ENCODE assay signal across 8 cellular contexts in the genomic region with DNA sequence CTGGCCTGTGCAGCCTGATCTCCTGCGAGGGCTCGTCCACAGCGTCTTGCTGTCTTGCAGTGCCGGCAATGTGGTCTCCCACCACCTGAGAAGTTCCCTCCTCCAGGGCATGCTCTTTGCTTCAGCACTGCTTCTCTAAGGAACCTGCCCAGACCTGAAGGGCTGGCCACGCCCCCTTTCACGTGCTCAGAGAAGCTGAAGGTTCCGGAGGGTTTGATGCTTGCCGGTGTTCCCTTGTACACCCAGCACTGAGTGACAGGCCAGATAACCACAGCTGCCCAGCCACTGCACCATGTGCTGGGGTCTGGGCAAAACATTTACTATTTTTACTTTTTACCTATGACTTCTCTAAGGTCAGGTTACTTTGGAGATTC. TPM values are rescaled to one million over a fixed set of nuclear protein-coding genes. Genes with fewer than 3 reads are reported as not detected.
DNase-seq lines count a peak whose midpoint lies in the region; ATAC-seq lines count a peak whose summit lies in the region.

No MANE protein-coding gene starts in this region.

- peaks cover 33% of the 10 kb centered on the region for H3K36me3 ChIP-seq in NT2/D1 (ENCODE audit: insufficient read depth, insufficient read length, low read length)

- ATAC-seq in GM21529 (IDR thresholded peaks at IDR 0.05; ENCODE audit: unreplicated experiment): no peak

- intact Hi-C loops in activated T-helper 2 cell treated with anti-CD3 and anti-CD28 coated beads, Interferon-gamma antibody, Interleukin-2, Interleukin-4, amounts not matched to agents 10 μg/mL and 5 μg/mL and 100 μg/mL, durations not matched to agents 14 hours and 24 hours and 36 hours (cut with micrococcal nuclease): loop anchor here (2.0 to 10.0 kb wide), 2 partner anchors 169 to 335 kb away; partner anchors contain the start of genes IWS1 and SAP130

- no peaks in the 10 kb centered on the region for H3K27me3 Mint-ChIP-seq in activated T-helper 2 cell treated with anti-CD3 and anti-CD28 coated beads, Interferon-gamma antibody, Interleukin-2, Interleukin-4, amounts not matched to agents 10 μg/mL and 5 μg/mL and 100 μg/mL, durations not matched to agents 14 hours and 24 hours and 36 hours (ENCODE audit: low read depth)

- H3K36me3 Mint-ChIP-seq in activated T-helper 2 cell treated with anti-CD3 and anti-CD28 coated beads, Interferon-gamma antibody, Interleukin-2, Interleukin-4, amounts not matched to agents 10 μg/mL and 5 μg/mL and 100 μg/mL, durations not matched to agents 14 hours and 24 hours and 36 hours (ENCODE audit: low read depth): peaks cover 30% of the 10 kb centered on the region

- in situ Hi-C loops in G401 (cut with HindIII; ENCODE audit: low sequenced_read_pairs): no loop called here

- H3K9ac ChIP-seq in NT2/D1 (ENCODE audit: insufficient read length, low read depth): peak overlapping the region; percentile 26

- no peaks in the 10 kb centered on the region for H3K27me3 ChIP-seq in NT2/D1 (ENCODE audit: insufficient read depth, insufficient read length)

- H3K4me1 Mint-ChIP-seq in activated T-helper 2 cell treated with anti-CD3 and anti-CD28 coated beads, Interferon-gamma antibody, Interleukin-2, Interleukin-4, amounts not matched to agents 10 μg/mL and 5 μg/mL and 100 μg/mL, durations not matched to agents 14 hours and 24 hours and 36 hours (ENCODE audit: low read depth): peaks cover 17% of the 10 kb centered on the region

- H3K4me3 ChIP-seq in NT2/D1 (ENCODE audit: insufficient read length, low read depth): no peak overlapping the region

- no peak overlapping the region for H3K27ac Mint-ChIP-seq in activated T-helper 2 cell treated with anti-CD3 and anti-CD28 coated beads, Interferon-gamma antibody, Interleukin-2, Interleukin-4, amounts not matched to agents 10 μg/mL and 5 μg/mL and 100 μg/mL, durations not matched to agents 14 hours and 24 hours and 36 hours

- peak; percentile 28 for DNase-seq in G401 (ENCODE audit: low spot score)
- DNase-seq in NT2/D1 (ENCODE audit: low read depth, low spot score): peak; percentile 47
- peak; percentile 34 for DNase-seq in activated T-helper 2 cell treated with anti-CD3 and anti-CD28 coated beads, Interferon-gamma antibody, Interleukin-2, Interleukin-4, amounts not matched to agents 10 μg/mL and 5 μg/mL and 100 μg/mL, durations not matched to agents 14 hours and 24 hours and 36 hours (ENCODE audit: low spot score)
- DNase-seq in iPS-NIHi7 (ENCODE audit: extremely low spot score): peak; percentile 92
- DNase-seq in stimulated activated CD8-positive, alpha-beta memory T cell treated with anti-CD3 and anti-CD28 coated beads, Interleukin-12 subunit alpha, Interleukin-12 subunit beta, amount 100 ng/mL, for 1 hour (ENCODE audit: low read depth): peak; percentile 50
- no peak for DNase-seq in kidney glomerular epithelial cell (lab: John Stamatoyannopoulos, UW)
- DNase-seq in NCI-H226: no peak

- peaks cover 5% of the 10 kb centered on the region for H3K4me1 ChIP-seq in NT2/D1 (ENCODE audit: insufficient read depth, insufficient read length)

- H3K4me3 Mint-ChIP-seq in activated T-helper 2 cell treated with anti-CD3 and anti-CD28 coated beads, Interferon-gamma antibody, Interleukin-2, Interleukin-4, amounts not matched to agents 10 μg/mL and 5 μg/mL and 100 μg/mL, durations not matched to agents 14 hours and 24 hours and 36 hours (ENCODE audit: low read depth): peak overlapping the region; percentile 57

- H3K9me3 Mint-ChIP-seq in activated T-helper 2 cell treated with anti-CD3 and anti-CD28 coated beads, Interferon-gamma antibody, Interleukin-2, Interleukin-4, amounts not matched to agents 10 μg/mL and 5 μg/mL and 100 μg/mL, durations not matched to agents 14 hours and 24 hours and 36 hours: no peaks in the 10 kb centered on the region

- no peaks in the 10 kb centered on the region for H3K9me3 ChIP-seq in NT2/D1 (ENCODE audit: insufficient read depth, low read length)

RNA-seq across cellular contexts. Expression of gene POLR2D, which starts 1.7 kb away (rescaled TPM):
- total RNA-seq in G401 (2014; rRNA removed; shearing (Covaris generic)): 54.8 and 57.8 TPM in 2 replicates
- 62.8 and 63.4 TPM in 2 replicates for total RNA-seq in activated T-helper 2 cell treated with anti-CD3 and anti-CD28 coated beads, Interferon-gamma antibody, Interleukin-2, Interleukin-4, amounts not matched to agents 10 μg/mL and 5 μg/mL and 100 μg/mL, durations not matched to agents 14 hours and 24 hours and 36 hours

RNA-seq across cellular contexts. Expression of gene AMMECR1L, which starts 26.1 kb away (rescaled TPM):
- total RNA-seq in G401 (2014; rRNA removed; shearing (Covaris generic)): 8.5 and 15.5 TPM in 2 replicates
- total RNA-seq in activated T-helper 2 cell treated with anti-CD3 and anti-CD28 coated beads, Interferon-gamma antibody, Interleukin-2, Interleukin-4, amounts not matched to agents 10 μg/mL and 5 μg/mL and 100 μg/mL, durations not matched to agents 14 hours and 24 hours and 36 hours: 19.3 and 19.4 TPM in 2 replicates

RNA-seq across cellular contexts. Expression of gene WDR33, which starts 48.7 kb away (rescaled TPM):
- 33.4 and 47.6 TPM in 2 replicates for total RNA-seq in G401 (2014; rRNA removed; shearing (Covaris generic))
- 74.2 and 76.5 TPM in 2 replicates for total RNA-seq in activated T-helper 2 cell treated with anti-CD3 and anti-CD28 coated beads, Interferon-gamma antibody, Interleukin-2, Interleukin-4, amounts not matched to agents 10 μg/mL and 5 μg/mL and 100 μg/mL, durations not matched to agents 14 hours and 24 hours and 36 hours

Comparison
In these comparisons a context has a peak if more than half of its experiments do, and no peak if none do; other contexts are left out.
1. DNase-seq: peak in G401 (single experiment), NT2/D1 (single experiment), activated T-helper 2 cell treated with anti-CD3 and anti-CD28 coated beads, Interferon-gamma antibody, Interleukin-2, Interleukin-4, amounts not matched to agents 10 μg/mL and 5 μg/mL and 100 μg/mL, durations not matched to agents 14 hours and 24 hours and 36 hours (single experiment), iPS-NIHi7 (single experiment) and stimulated activated CD8-positive, alpha-beta memory T cell treated with anti-CD3 and anti-CD28 coated beads, Interleukin-12 subunit alpha, Interleukin-12 subunit beta, amount 100 ng/mL, for 1 hour (single experiment); none in kidney glomerular epithelial cell (single experiment) and NCI-H226 (single experiment).